2 cellular contexts compared by ENCODE assay signal in the genomic region with DNA sequence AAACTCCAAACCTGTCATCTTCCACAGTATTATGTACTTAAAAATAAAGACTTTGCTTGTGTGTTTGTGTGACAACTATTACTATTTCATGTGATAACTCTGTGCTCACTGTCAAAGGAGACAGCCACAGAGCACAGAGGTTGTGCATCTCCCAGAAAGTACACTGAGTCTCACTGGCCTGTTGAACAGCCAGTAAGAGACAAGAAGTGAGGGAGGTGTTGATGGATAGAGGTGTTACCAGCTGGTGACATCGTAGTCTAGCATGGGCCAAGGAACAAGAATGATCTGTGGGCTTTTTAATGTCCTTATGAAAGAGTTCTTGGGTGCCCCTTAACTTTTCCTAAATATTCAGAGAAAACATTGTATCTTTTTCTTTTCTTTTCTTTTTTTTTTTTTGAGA.
TF ChIP-seq lines count a peak whose summit lies in the region.

No MANE protein-coding gene starts in this region.

TF ChIP-seq in IMR-90, 13 proteins besides CTCF, POLR2A, EP300 and RAD21:
- no peak for TF ChIP-seq BHLHE40 (IDR thresholded peaks at IDR 0.05; ENCODE audit: low read depth, low read length)
- TF ChIP-seq MAZ (IDR thresholded peaks at IDR 0.05; ENCODE audit: borderline replicate concordance, low read depth, low read length), result no peak
- TF ChIP-seq MXI1 (IDR thresholded peaks at IDR 0.05; ENCODE audit: borderline replicate concordance, low read depth, low read length), result no peak
- no peak for TF ChIP-seq RCOR1 (IDR thresholded peaks at IDR 0.05; ENCODE audit: insufficient replicate concordance, low read length)
- TF ChIP-seq MAFK (IDR thresholded peaks at IDR 0.05; ENCODE audit: low read depth, low read length), result no peak
- no peak for TF ChIP-seq CEBPB (IDR thresholded peaks at IDR 0.05; ENCODE audit: low read depth, low read length)
- no peak for TF ChIP-seq NFE2L2 (IDR thresholded peaks at IDR 0.05; ENCODE audit: low read depth, low read length)

TF ChIP-seq in GM12878, 131 proteins besides CTCF, POLR2A, EP300 and RAD21:
- TF ChIP-seq, protein P1, sequence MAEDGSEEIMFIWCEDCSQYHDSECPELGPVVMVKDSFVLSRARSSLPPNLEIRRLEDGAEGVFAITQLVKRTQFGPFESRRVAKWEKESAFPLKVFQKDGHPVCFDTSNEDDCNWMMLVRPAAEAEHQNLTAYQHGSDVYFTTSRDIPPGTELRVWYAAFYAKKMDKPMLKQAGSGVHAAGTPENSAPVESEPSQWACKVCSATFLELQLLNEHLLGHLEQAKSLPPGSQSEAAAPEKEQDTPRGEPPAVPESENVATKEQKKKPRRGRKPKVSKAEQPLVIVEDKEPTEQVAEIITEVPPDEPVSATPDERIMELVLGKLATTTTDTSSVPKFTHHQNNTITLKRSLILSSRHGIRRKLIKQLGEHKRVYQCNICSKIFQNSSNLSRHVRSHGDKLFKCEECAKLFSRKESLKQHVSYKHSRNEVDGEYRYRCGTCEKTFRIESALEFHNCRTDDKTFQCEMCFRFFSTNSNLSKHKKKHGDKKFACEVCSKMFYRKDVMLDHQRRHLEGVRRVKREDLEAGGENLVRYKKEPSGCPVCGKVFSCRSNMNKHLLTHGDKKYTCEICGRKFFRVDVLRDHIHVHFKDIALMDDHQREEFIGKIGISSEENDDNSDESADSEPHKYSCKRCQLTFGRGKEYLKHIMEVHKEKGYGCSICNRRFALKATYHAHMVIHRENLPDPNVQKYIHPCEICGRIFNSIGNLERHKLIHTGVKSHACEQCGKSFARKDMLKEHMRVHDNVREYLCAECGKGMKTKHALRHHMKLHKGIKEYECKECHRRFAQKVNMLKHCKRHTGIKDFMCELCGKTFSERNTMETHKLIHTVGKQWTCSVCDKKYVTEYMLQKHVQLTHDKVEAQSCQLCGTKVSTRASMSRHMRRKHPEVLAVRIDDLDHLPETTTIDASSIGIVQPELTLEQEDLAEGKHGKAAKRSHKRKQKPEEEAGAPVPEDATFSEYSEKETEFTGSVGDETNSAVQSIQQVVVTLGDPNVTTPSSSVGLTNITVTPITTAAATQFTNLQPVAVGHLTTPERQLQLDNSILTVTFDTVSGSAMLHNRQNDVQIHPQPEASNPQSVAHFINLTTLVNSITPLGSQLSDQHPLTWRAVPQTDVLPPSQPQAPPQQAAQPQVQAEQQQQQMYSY (CRISPR knock-in tag; IDR thresholded peaks at IDR 0.05), result no peak
- TF ChIP-seq ZBTB33 (IDR thresholded peaks at IDR 0.05), result no peak
- no peak for TF ChIP-seq SMC3 (IDR thresholded peaks at IDR 0.05; ENCODE audit: borderline replicate concordance, low read length)
- TF ChIP-seq, protein P2, sequence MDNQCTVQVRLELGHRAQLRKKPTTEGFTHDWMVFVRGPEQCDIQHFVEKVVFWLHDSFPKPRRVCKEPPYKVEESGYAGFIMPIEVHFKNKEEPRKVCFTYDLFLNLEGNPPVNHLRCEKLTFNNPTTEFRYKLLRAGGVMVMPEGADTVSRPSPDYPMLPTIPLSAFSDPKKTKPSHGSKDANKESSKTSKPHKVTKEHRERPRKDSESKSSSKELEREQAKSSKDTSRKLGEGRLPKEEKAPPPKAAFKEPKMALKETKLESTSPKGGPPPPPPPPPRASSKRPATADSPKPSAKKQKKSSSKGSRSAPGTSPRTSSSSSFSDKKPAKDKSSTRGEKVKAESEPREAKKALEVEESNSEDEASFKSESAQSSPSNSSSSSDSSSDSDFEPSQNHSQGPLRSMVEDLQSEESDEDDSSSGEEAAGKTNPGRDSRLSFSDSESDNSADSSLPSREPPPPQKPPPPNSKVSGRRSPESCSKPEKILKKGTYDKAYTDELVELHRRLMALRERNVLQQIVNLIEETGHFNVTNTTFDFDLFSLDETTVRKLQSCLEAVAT (IDR thresholded peaks at IDR 0.05), result no peak
- TF ChIP-seq, protein P3, sequence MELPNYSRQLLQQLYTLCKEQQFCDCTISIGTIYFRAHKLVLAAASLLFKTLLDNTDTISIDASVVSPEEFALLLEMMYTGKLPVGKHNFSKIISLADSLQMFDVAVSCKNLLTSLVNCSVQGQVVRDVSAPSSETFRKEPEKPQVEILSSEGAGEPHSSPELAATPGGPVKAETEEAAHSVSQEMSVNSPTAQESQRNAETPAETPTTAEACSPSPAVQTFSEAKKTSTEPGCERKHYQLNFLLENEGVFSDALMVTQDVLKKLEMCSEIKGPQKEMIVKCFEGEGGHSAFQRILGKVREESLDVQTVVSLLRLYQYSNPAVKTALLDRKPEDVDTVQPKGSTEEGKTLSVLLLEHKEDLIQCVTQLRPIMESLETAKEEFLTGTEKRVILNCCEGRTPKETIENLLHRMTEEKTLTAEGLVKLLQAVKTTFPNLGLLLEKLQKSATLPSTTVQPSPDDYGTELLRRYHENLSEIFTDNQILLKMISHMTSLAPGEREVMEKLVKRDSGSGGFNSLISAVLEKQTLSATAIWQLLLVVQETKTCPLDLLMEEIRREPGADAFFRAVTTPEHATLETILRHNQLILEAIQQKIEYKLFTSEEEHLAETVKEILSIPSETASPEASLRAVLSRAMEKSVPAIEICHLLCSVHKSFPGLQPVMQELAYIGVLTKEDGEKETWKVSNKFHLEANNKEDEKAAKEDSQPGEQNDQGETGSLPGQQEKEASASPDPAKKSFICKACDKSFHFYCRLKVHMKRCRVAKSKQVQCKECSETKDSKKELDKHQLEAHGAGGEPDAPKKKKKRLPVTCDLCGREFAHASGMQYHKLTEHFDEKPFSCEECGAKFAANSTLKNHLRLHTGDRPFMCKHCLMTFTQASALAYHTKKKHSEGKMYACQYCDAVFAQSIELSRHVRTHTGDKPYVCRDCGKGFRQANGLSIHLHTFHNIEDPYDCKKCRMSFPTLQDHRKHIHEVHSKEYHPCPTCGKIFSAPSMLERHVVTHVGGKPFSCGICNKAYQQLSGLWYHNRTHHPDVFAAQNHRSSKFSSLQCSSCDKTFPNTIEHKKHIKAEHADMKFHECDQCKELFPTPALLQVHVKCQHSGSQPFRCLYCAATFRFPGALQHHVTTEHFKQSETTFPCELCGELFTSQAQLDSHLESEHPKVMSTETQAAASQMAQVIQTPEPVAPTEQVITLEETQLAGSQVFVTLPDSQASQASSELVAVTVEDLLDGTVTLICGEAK (IDR thresholded peaks at IDR 0.05; ENCODE audit: borderline replicate concordance), result no peak
- no peak for TF ChIP-seq JUNB (IDR thresholded peaks at IDR 0.05)
- TF ChIP-seq GATAD2B (conservative IDR thresholded peaks at IDR 0.05; ENCODE audit: low read depth), result no peak
- TF ChIP-seq, protein P4, sequence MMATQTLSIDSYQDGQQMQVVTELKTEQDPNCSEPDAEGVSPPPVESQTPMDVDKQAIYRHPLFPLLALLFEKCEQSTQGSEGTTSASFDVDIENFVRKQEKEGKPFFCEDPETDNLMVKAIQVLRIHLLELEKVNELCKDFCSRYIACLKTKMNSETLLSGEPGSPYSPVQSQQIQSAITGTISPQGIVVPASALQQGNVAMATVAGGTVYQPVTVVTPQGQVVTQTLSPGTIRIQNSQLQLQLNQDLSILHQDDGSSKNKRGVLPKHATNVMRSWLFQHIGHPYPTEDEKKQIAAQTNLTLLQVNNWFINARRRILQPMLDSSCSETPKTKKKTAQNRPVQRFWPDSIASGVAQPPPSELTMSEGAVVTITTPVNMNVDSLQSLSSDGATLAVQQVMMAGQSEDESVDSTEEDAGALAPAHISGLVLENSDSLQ (IDR thresholded peaks at IDR 0.05), result no peak
- no peak for TF ChIP-seq MYC (IDR thresholded peaks at IDR 0.05; ENCODE audit: insufficient read depth, insufficient read length, insufficient replicate concordance, low read length, severe bottlenecking)
- no peak for TF ChIP-seq ESRRA (IDR thresholded peaks at IDR 0.05; ENCODE audit: low read length)
- no peak for TF ChIP-seq HCFC1 (IDR thresholded peaks at IDR 0.05; ENCODE audit: low read length)
